13 cellular contexts compared by ENCODE assay signal in genomic region chr9:13557724-13558123, GRCh38.
"Had no signal": no experiment of that assay in that cellular context is flagged by ENCODE, and none has a peak within 500 bp of the region (broad histone marks: within the 10 kb centered on the region; RNA-seq: fewer than 3 reads in every experiment).

No MANE protein-coding gene starts in this region.

- DNase-seq: activated CD4-positive, alpha-beta T cell treated with anti-CD3 and anti-CD28 coated beads for 1 hour; activated CD4-positive, alpha-beta T cell treated with anti-CD3 and anti-CD28 coated beads, Interleukin-2, amount 50 U/mL, for 4 hours; activated naive CD4-positive, alpha-beta T cell treated with anti-CD3 and anti-CD28 coated beads, Interleukin-2, amount 10 ng/mL, durations not matched to agents 7 days and 5 days; activated T-cell treated with anti-CD3 and anti-CD28 coated beads, Interleukin-2, amount 50 U/mL, for 1 hour; adrenal gland; erythroblast; gastrocnemius medialis; mesendoderm; occipital lobe; stimulated activated CD4-positive, alpha-beta T cell treated with anti-CD3 and anti-CD28 coated beads, Interleukin-1b, Interleukin-23, amount 100 ng/mL, for 48 hours; T-helper 1 cell; T1000; thyroid gland had no signal
